ENCODE assay signal across 13 cellular contexts in genomic region chr2:78977661-78978145, GRCh38. TPM values are rescaled to one million over a fixed set of nuclear protein-coding genes. Genes with fewer than 3 reads are reported as not detected.
DNase-seq lines count a peak whose midpoint lies in the region; ATAC-seq, FAIRE-seq and TF ChIP-seq lines count a peak whose summit lies in the region.
"Had no signal": no experiment of that assay in that cellular context is flagged by ENCODE, and none has a peak within 500 bp of the region (broad histone marks: within the 10 kb centered on the region; RNA-seq: fewer than 3 reads in every experiment).

No MANE protein-coding gene starts in this region.

- H3K4me1 ChIP-seq in OCI-LY7 (ENCODE audit: insufficient read depth, low read length, poor library complexity, severe bottlenecking): peaks cover 41% of the 10 kb centered on the region
- no peaks in the 10 kb centered on the region for H3K4me1 ChIP-seq in SJCRH30
- H3K4me1 ChIP-seq: BE2C had no signal

- no peak overlapping the region for H3K27ac Mint-ChIP-seq in stimulated activated effector memory CD8-positive, alpha-beta T cell treated with anti-CD3 and anti-CD28 coated beads, Interleukin-12 subunit alpha, Interleukin-12 subunit beta, amount 100 ng/mL, for 72 hours
- H3K27ac Mint-ChIP-seq: WTC11 had no signal

- no peaks in the 10 kb centered on the region for H4K20me1 ChIP-seq in OCI-LY7 (ENCODE audit: insufficient read depth, low read length)

- no peak for FAIRE-seq in urothelium cell line (lab: Jason Lieb, UNC)
- FAIRE-seq: H54 had no signal

- peak; percentile 96 for ATAC-seq in HG03097 (IDR thresholded peaks at IDR 0.05; ENCODE audit: low FRiP score, unreplicated experiment)
- no peak for ATAC-seq in stimulated activated effector memory CD8-positive, alpha-beta T cell treated with anti-CD3 and anti-CD28 coated beads, Interleukin-12 subunit alpha, Interleukin-12 subunit beta, amount 100 ng/mL, for 72 hours

- peak; percentile 63 for DNase-seq in GM12864 (ENCODE audit: low read depth)
- peak; percentile 47 for DNase-seq in GM20000 (ENCODE audit: low spot score)
- DNase-seq in OCI-LY7 (ENCODE audit: low spot score): peak; percentile 86
- no peak for DNase-seq in urothelium cell line (ENCODE audit: low spot score)
- DNase-seq in NCI-H526 treated with DMSO at 0.1 percent for 48 hours (lab: John Stamatoyannopoulos, UW): no peak
- DNase-seq in SJCRH30: no peak
- no peak for DNase-seq in stimulated activated effector memory CD8-positive, alpha-beta T cell treated with anti-CD3 and anti-CD28 coated beads, Interleukin-12 subunit alpha, Interleukin-12 subunit beta, amount 100 ng/mL, for 72 hours (ENCODE audit: low spot score in 2 of 2)
- DNase-seq: aorta, BE2C, NCI-H226 had no signal

- H3K36me3 Mint-ChIP-seq in stimulated activated effector memory CD8-positive, alpha-beta T cell treated with anti-CD3 and anti-CD28 coated beads, Interleukin-12 subunit alpha, Interleukin-12 subunit beta, amount 100 ng/mL, for 72 hours: no peaks in the 10 kb centered on the region
- H3K36me3 Mint-ChIP-seq: WTC11 had no signal

- no peaks in the 10 kb centered on the region for H3K36me3 ChIP-seq in OCI-LY7 (ENCODE audit: insufficient read depth, low read length)
- H3K36me3 ChIP-seq in SJCRH30: no peaks in the 10 kb centered on the region
- H3K36me3 ChIP-seq: BE2C had no signal

- H3K4me3 ChIP-seq in GM12864 (ENCODE audit: low read depth, low read length): no peak overlapping the region
- H3K4me3 ChIP-seq in OCI-LY7 (ENCODE audit: low read depth, low read length, poor library complexity, severe bottlenecking): peak overlapping the region; percentile 24
- H3K4me3 ChIP-seq in SJCRH30: no peak overlapping the region

- CTCF ChIA-PET in OCI-LY7 (lab: Charles Lee; ENCODE audit: unreplicated experiment): no interaction called here

- H3K4me1 Mint-ChIP-seq in stimulated activated effector memory CD8-positive, alpha-beta T cell treated with anti-CD3 and anti-CD28 coated beads, Interleukin-12 subunit alpha, Interleukin-12 subunit beta, amount 100 ng/mL, for 72 hours: no peaks in the 10 kb centered on the region

- TF ChIP-seq CTCF in GM12864 (IDR thresholded peaks at IDR 0.05; ENCODE audit: low read depth, low read length, missing control alignments) (no peak), GM20000 (IDR thresholded peaks at IDR 0.05; ENCODE audit: extremely low read depth, missing control alignments) (no peak), OCI-LY7 (conservative IDR thresholded peaks at IDR 0.05; ENCODE audit: low read length) (no peak)

- BruUV-seq in OCI-LY7 (replicated peaks; lab: Mats Ljungman, UMichigan): no TSS peak

- H2AFZ ChIP-seq in OCI-LY7 (ENCODE audit: low read length): peak overlapping the region; percentile 78; the same call in 1 of the 2 replicates

- intact Hi-C loops in OCI-LY7 (cut with micrococcal nuclease; ENCODE audit: unreplicated experiment): loop anchor here (1.0 to 5.0 kb wide), 2 partner anchors 90 to 110 kb away; no protein-coding TSS in a partner anchor

- H3K27ac ChIP-seq in OCI-LY7 (ENCODE audit: low read depth, low read length, poor library complexity, severe bottlenecking) (peak overlapping the region; percentile 30), SJCRH30 (no peak overlapping the region)

- H3K9me3 Mint-ChIP-seq in stimulated activated effector memory CD8-positive, alpha-beta T cell treated with anti-CD3 and anti-CD28 coated beads, Interleukin-12 subunit alpha, Interleukin-12 subunit beta, amount 100 ng/mL, for 72 hours: peaks cover 8% of the 10 kb centered on the region
- H3K9me3 Mint-ChIP-seq: WTC11 had no signal

- no peaks in the 10 kb centered on the region for H3K79me2 ChIP-seq in OCI-LY7 (ENCODE audit: insufficient read depth, low read depth, low read length)

- no peaks in the 10 kb centered on the region for H3K27me3 ChIP-seq in SJCRH30
- H3K27me3 ChIP-seq: BE2C had no signal

- H3K9me2 ChIP-seq in OCI-LY7 (ENCODE audit: insufficient read depth, low read length): no peaks in the 10 kb centered on the region

- POLR2A ChIA-PET in OCI-LY7 (lab: Charles Lee): interaction anchor here (0.7 to 1.0 kb wide), 3 partner anchors 34 to 271 kb away, joined by 3 to 5 read pairs (median 4); no protein-coding TSS in a partner anchor

- peak overlapping the region; percentile 63 for H3K4me2 ChIP-seq in OCI-LY7 (ENCODE audit: low read length)

- H3K9me3 ChIP-seq in OCI-LY7 (ENCODE audit: low read length): no peaks in the 10 kb centered on the region
- no peaks in the 10 kb centered on the region for H3K9me3 ChIP-seq in SJCRH30 (replicated peaks)
- H3K9me3 ChIP-seq: BE2C had no signal

- H3K4me3 Mint-ChIP-seq in stimulated activated effector memory CD8-positive, alpha-beta T cell treated with anti-CD3 and anti-CD28 coated beads, Interleukin-12 subunit alpha, Interleukin-12 subunit beta, amount 100 ng/mL, for 72 hours: no peak overlapping the region
- H3K4me3 Mint-ChIP-seq: WTC11 had no signal

RNA-seq across cellular contexts. Expression of gene REG3G, which starts 47.8 kb away (rescaled TPM):
- total RNA-seq in OCI-LY7 (2014; rRNA removed; shearing (Covaris generic)): not detected in 2 replicates
- not detected in 2 replicates for total RNA-seq in OCI-LY7 (2022)
- total RNA-seq in SJCRH30 (2014; rRNA removed; shearing (Covaris generic)): not detected in 2 replicates

Comparison
In these comparisons a context has a peak if more than half of its experiments do, and no peak if none do; other contexts are left out.
1. DNase-seq: peak in GM12864 (single experiment), GM20000 (single experiment) and OCI-LY7 (single experiment); none in urothelium cell line (single experiment), NCI-H526 treated with DMSO at 0.1 percent for 48 hours (single experiment), SJCRH30 (0 of 2) and stimulated activated effector memory CD8-positive, alpha-beta T cell treated with anti-CD3 and anti-CD28 coated beads, Interleukin-12 subunit alpha, Interleukin-12 subunit beta, amount 100 ng/mL, for 72 hours (0 of 2).